Comparison of ENCODE assay signal across 30 cellular contexts in genomic region chr13:87684850-87685735, GRCh38. TPM values are rescaled to one million over a fixed set of nuclear protein-coding genes. Genes with fewer than 3 reads are reported as not detected.
DNase-seq lines count a peak whose midpoint lies in the region; ATAC-seq, FAIRE-seq and TF ChIP-seq lines count a peak whose summit lies in the region.
"Had no signal": no experiment of that assay in that cellular context is flagged by ENCODE, and none has a peak within 500 bp of the region (broad histone marks: within the 10 kb centered on the region; RNA-seq: fewer than 3 reads in every experiment).

No MANE protein-coding gene starts in this region.

- H3K9me3 Mint-ChIP-seq in astrocyte (ENCODE audit: unreplicated experiment), result no peaks in the 10 kb centered on the region
- H3K9me3 Mint-ChIP-seq in activated T-helper 2 cell treated with anti-CD3 and anti-CD28 coated beads, Interferon-gamma antibody, Interleukin-2, Interleukin-4, amounts not matched to agents 10 μg/mL and 5 μg/mL and 100 μg/mL, durations not matched to agents 14 hours and 24 hours and 36 hours, result no peaks in the 10 kb centered on the region
- H3K9me3 Mint-ChIP-seq: activated B cell treated with CpG ODN at 0.5 μM for 24 hours; activated naive CD8-positive, alpha-beta T cell treated with anti-CD3 and anti-CD28 coated beads, Interleukin-2, amount 10 ng/mL, durations not matched to agents 7 days and 5 days; brain; GM23338; immature natural killer cell; neural progenitor cell had no signal

- H3K27me3 ChIP-seq in astrocyte (ENCODE audit: insufficient read depth, low read length), result no peaks in the 10 kb centered on the region
- H3K27me3 ChIP-seq: foreskin keratinocyte, upper lobe of right lung had no signal

- DNase-seq in ELR (ENCODE audit: low read depth) (peak; percentile 72), HS-27A (ENCODE audit: low read depth) (peak; percentile 35), astrocyte (ENCODE audit: low read depth) (peak; percentile 46), kidney glomerular epithelial cell (lab: John Stamatoyannopoulos, UW) (peak; percentile 44), left ventricle myocardium superior (no peak)
- no peak for DNase-seq in activated naive CD4-positive, alpha-beta T cell treated with Interleukin-2 at 50 U/mL for 16 hours
- no peak for DNase-seq in activated T-helper 2 cell treated with anti-CD3 and anti-CD28 coated beads, Interferon-gamma antibody, Interleukin-2, Interleukin-4, amounts not matched to agents 10 μg/mL and 5 μg/mL and 100 μg/mL, durations not matched to agents 14 hours and 24 hours and 36 hours (ENCODE audit: low spot score)
- no peak for DNase-seq in activated CD4-positive, CD25-positive, alpha-beta regulatory T cell (lab: John Stamatoyannopoulos, UW)
- DNase-seq: activated B cell treated with CpG ODN at 0.5 μM for 24 hours; activated CD4-positive, alpha-beta T cell treated with anti-CD3 and anti-CD28 coated beads, Interleukin-2, amount 50 U/mL, for 48 hours; activated CD8-positive, alpha-beta memory T cell treated with anti-CD3 and anti-CD28 coated beads, Interleukin-2, amount 50 U/mL, for 48 hours; activated naive CD8-positive, alpha-beta T cell treated with anti-CD3 and anti-CD28 coated beads, Interleukin-2, amount 10 ng/mL, durations not matched to agents 7 days and 5 days; AML-193; CD4-positive, alpha-beta memory T cell; effector CD8-positive, alpha-beta T cell; erythroblast; immature natural killer cell; KBM-7; NCI-H1694 treated with DMSO at 0.1 percent for 48 hours; NCI-H82; posterior cingulate gyrus; T1000; upper lobe of right lung had no signal

- H3K4me1 Mint-ChIP-seq in astrocyte (ENCODE audit: low read depth, unreplicated experiment), result peaks cover 10% of the 10 kb centered on the region
- no peaks in the 10 kb centered on the region for H3K4me1 Mint-ChIP-seq in activated T-helper 2 cell treated with anti-CD3 and anti-CD28 coated beads, Interferon-gamma antibody, Interleukin-2, Interleukin-4, amounts not matched to agents 10 μg/mL and 5 μg/mL and 100 μg/mL, durations not matched to agents 14 hours and 24 hours and 36 hours (ENCODE audit: low read depth)
- H3K4me1 Mint-ChIP-seq: activated naive CD8-positive, alpha-beta T cell treated with anti-CD3 and anti-CD28 coated beads, Interleukin-2, amount 10 ng/mL, durations not matched to agents 7 days and 5 days; CD4-positive, alpha-beta memory T cell; GM23338; immature natural killer cell; neural progenitor cell had no signal

- H3K4me1 ChIP-seq in astrocyte (ENCODE audit: insufficient read depth, low read length), result peaks cover 6% of the 10 kb centered on the region
- H3K4me1 ChIP-seq: neural progenitor cell, upper lobe of right lung had no signal

- no peak overlapping the region for H3K4me2 ChIP-seq in astrocyte (ENCODE audit: low read length)
- H3K4me2 ChIP-seq: GM23338, hepatocyte, neural progenitor cell had no signal

- peak overlapping the region; percentile 72 for H3K27ac Mint-ChIP-seq in astrocyte (ENCODE audit: unreplicated experiment)
- H3K27ac Mint-ChIP-seq in activated T-helper 2 cell treated with anti-CD3 and anti-CD28 coated beads, Interferon-gamma antibody, Interleukin-2, Interleukin-4, amounts not matched to agents 10 μg/mL and 5 μg/mL and 100 μg/mL, durations not matched to agents 14 hours and 24 hours and 36 hours, result no peak overlapping the region
- H3K27ac Mint-ChIP-seq: activated B cell treated with CpG ODN at 0.5 μM for 24 hours; activated naive CD8-positive, alpha-beta T cell treated with anti-CD3 and anti-CD28 coated beads, Interleukin-2, amount 10 ng/mL, durations not matched to agents 7 days and 5 days; brain; CD4-positive, alpha-beta memory T cell; GM23338; immature natural killer cell; neural progenitor cell had no signal

- no peaks in the 10 kb centered on the region for H3K36me3 Mint-ChIP-seq in astrocyte (ENCODE audit: low read depth, unreplicated experiment)
- H3K36me3 Mint-ChIP-seq in activated T-helper 2 cell treated with anti-CD3 and anti-CD28 coated beads, Interferon-gamma antibody, Interleukin-2, Interleukin-4, amounts not matched to agents 10 μg/mL and 5 μg/mL and 100 μg/mL, durations not matched to agents 14 hours and 24 hours and 36 hours (ENCODE audit: low read depth), result no peaks in the 10 kb centered on the region
- H3K36me3 Mint-ChIP-seq: activated naive CD8-positive, alpha-beta T cell treated with anti-CD3 and anti-CD28 coated beads, Interleukin-2, amount 10 ng/mL, durations not matched to agents 7 days and 5 days; brain; CD4-positive, alpha-beta memory T cell; immature natural killer cell had no signal

- no peak for FAIRE-seq in astrocyte (lab: Jason Lieb, UNC)
- FAIRE-seq: HTR-8/SVneo had no signal

- H3K9ac ChIP-seq in astrocyte (ENCODE audit: low read length), result no peak overlapping the region
- H3K9ac ChIP-seq: neural progenitor cell had no signal

- no peaks in the 10 kb centered on the region for H3K27me3 Mint-ChIP-seq in astrocyte (ENCODE audit: low read depth, unreplicated experiment)
- H3K27me3 Mint-ChIP-seq in activated T-helper 2 cell treated with anti-CD3 and anti-CD28 coated beads, Interferon-gamma antibody, Interleukin-2, Interleukin-4, amounts not matched to agents 10 μg/mL and 5 μg/mL and 100 μg/mL, durations not matched to agents 14 hours and 24 hours and 36 hours (ENCODE audit: low read depth), result no peaks in the 10 kb centered on the region
- H3K27me3 Mint-ChIP-seq: activated B cell treated with CpG ODN at 0.5 μM for 24 hours; activated naive CD8-positive, alpha-beta T cell treated with anti-CD3 and anti-CD28 coated beads, Interleukin-2, amount 10 ng/mL, durations not matched to agents 7 days and 5 days; brain; CD4-positive, alpha-beta memory T cell had no signal

- no peaks in the 10 kb centered on the region for H3K36me3 ChIP-seq in astrocyte (ENCODE audit: insufficient read depth, low read length)
- H3K36me3 ChIP-seq: neural progenitor cell, upper lobe of right lung had no signal

- H4K20me1 ChIP-seq in astrocyte (ENCODE audit: insufficient read depth, low read length), result no peaks in the 10 kb centered on the region

- no peak for TF ChIP-seq CTCF in astrocyte (IDR thresholded peaks at IDR 0.05; ENCODE audit: insufficient read depth, low read depth, low read length)

- intact Hi-C loops in activated T-helper 2 cell treated with anti-CD3 and anti-CD28 coated beads, Interferon-gamma antibody, Interleukin-2, Interleukin-4, amounts not matched to agents 10 μg/mL and 5 μg/mL and 100 μg/mL, durations not matched to agents 14 hours and 24 hours and 36 hours (cut with micrococcal nuclease), result no loop called here
- intact Hi-C loops in left ventricle myocardium superior (cut with micrococcal nuclease), result no loop called here

- no peaks in the 10 kb centered on the region for H3K9me3 ChIP-seq in astrocyte (ENCODE audit: insufficient read depth, low read depth, low read length)
- H3K9me3 ChIP-seq: upper lobe of right lung had no signal

- no peak overlapping the region for H3K4me3 Mint-ChIP-seq in astrocyte (ENCODE audit: unreplicated experiment)
- no peak overlapping the region for H3K4me3 Mint-ChIP-seq in activated T-helper 2 cell treated with anti-CD3 and anti-CD28 coated beads, Interferon-gamma antibody, Interleukin-2, Interleukin-4, amounts not matched to agents 10 μg/mL and 5 μg/mL and 100 μg/mL, durations not matched to agents 14 hours and 24 hours and 36 hours (ENCODE audit: low read depth)
- H3K4me3 Mint-ChIP-seq: activated B cell treated with CpG ODN at 0.5 μM for 24 hours; activated naive CD8-positive, alpha-beta T cell treated with anti-CD3 and anti-CD28 coated beads, Interleukin-2, amount 10 ng/mL, durations not matched to agents 7 days and 5 days; brain; CD4-positive, alpha-beta memory T cell; GM23338; immature natural killer cell; neural progenitor cell had no signal

- no peaks in the 10 kb centered on the region for H3K79me2 ChIP-seq in astrocyte (ENCODE audit: insufficient read depth, low read length)
- H3K79me2 ChIP-seq: hepatocyte had no signal

- H2AFZ ChIP-seq in astrocyte (ENCODE audit: low read depth, low read length), result no peak overlapping the region
- H2AFZ ChIP-seq: GM23338, hepatocyte, neural progenitor cell had no signal

- no peak for ATAC-seq in left ventricle myocardium superior
- ATAC-seq: foreskin keratinocyte, GM23338, Right ventricle myocardium inferior, upper lobe of right lung had no signal

- H3K4me3 ChIP-seq in astrocyte (ENCODE audit: insufficient read depth, low read depth, low read length), result no peak overlapping the region
- H3K4me3 ChIP-seq: GM23338, hepatocyte, neural progenitor cell, upper lobe of right lung had no signal

- H3K27ac ChIP-seq in astrocyte (ENCODE audit: low read depth, low read length), result no peak overlapping the region
- H3K27ac ChIP-seq: foreskin keratinocyte, hepatocyte, neural progenitor cell, upper lobe of right lung had no signal

RNA-seq across cellular contexts. Expression of gene SLITRK5, which starts 13.9 kb away (rescaled TPM):
- 2.0 and 2.1 TPM in 2 replicates for total RNA-seq in astrocyte
- total RNA-seq in activated T-helper 2 cell treated with anti-CD3 and anti-CD28 coated beads, Interferon-gamma antibody, Interleukin-2, Interleukin-4, amounts not matched to agents 10 μg/mL and 5 μg/mL and 100 μg/mL, durations not matched to agents 14 hours and 24 hours and 36 hours, result not detected in 2 replicates
- total RNA-seq in left ventricle myocardium superior, result 0.02 TPM
- total RNA-seq: activated B cell treated with CpG ODN at 0.5 μM for 24 hours; activated naive CD8-positive, alpha-beta T cell treated with anti-CD3 and anti-CD28 coated beads, Interleukin-2, amount 10 ng/mL, durations not matched to agents 7 days and 5 days had no signal

Comparison
In these comparisons a context has a peak if more than half of its experiments do, and no peak if none do; other contexts are left out.
1. DNase-seq: peak in ELR (single experiment), HS-27A (single experiment), astrocyte (single experiment) and kidney glomerular epithelial cell (single experiment); none in activated naive CD4-positive, alpha-beta T cell treated with Interleukin-2 at 50 U/mL for 16 hours (single experiment), activated T-helper 2 cell treated with anti-CD3 and anti-CD28 coated beads, Interferon-gamma antibody, Interleukin-2, Interleukin-4, amounts not matched to agents 10 μg/mL and 5 μg/mL and 100 μg/mL, durations not matched to agents 14 hours and 24 hours and 36 hours (single experiment), left ventricle myocardium superior (single experiment) and activated CD4-positive, CD25-positive, alpha-beta regulatory T cell (0 of 4).